Comparison of ENCODE assay signal across 9 cellular contexts in the genomic region with DNA sequence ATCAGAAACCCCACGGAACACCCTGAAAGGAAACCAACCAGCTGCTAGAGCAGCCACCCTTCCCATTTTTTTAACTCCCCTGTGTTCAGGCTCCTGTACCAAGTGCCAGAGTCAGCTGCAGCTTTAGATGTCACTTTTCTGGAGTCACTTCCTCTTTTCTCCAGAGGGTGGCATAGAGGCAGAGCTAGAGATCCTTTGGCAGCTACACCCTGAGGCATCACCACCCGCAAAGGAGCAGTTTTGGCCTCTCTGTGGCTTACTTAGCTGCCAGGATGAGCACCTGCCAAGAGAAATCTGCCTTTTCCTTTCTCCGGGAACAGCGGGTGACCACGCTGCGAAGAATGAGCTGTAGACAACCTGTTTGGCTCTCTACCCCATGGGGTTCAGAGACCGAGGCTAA. TPM values are rescaled to one million over a fixed set of nuclear protein-coding genes. Genes with fewer than 3 reads are reported as not detected.
DNase-seq lines count a peak whose midpoint lies in the region; ATAC-seq and TF ChIP-seq lines count a peak whose summit lies in the region.
"Had no signal": no experiment of that assay in that cellular context is flagged by ENCODE, and none has a peak within 500 bp of the region (broad histone marks: within the 10 kb centered on the region; RNA-seq: fewer than 3 reads in every experiment).

No MANE protein-coding gene starts in this region.

- ATAC-seq in GM23338 (peak; percentile 91), GM19467 (IDR thresholded peaks at IDR 0.05; ENCODE audit: unreplicated experiment) (no peak)
- no peak for ATAC-seq in activated CD4-positive, alpha-beta T cell treated with anti-CD3 and anti-CD28 coated beads for 36 hours

- CTCF ChIA-PET in activated CD4-positive, alpha-beta T cell treated with anti-CD3 and anti-CD28 coated beads for 36 hours (lab: Charles Lee): interaction anchor here (1.0 to 1.5 kb wide), 3 partner anchors 17 to 707 kb away, joined by 3 to 8 read pairs (median 7); no protein-coding TSS in a partner anchor

- H3K4me2 ChIP-seq in GM23338: no peak overlapping the region

- WGBS in prostate gland: 2% methylated on average over 7 of the region's 7 CpGs

- no peaks in the 10 kb centered on the region for H3K9me3 ChIP-seq in prostate gland
- H3K9me3 ChIP-seq: psoas muscle had no signal

- H3K27ac ChIP-seq in GM23338 (ENCODE audit: low read depth) (no peak overlapping the region), prostate gland (no peak overlapping the region)
- H3K27ac ChIP-seq: psoas muscle had no signal

- no peak overlapping the region for H3K27ac Mint-ChIP-seq in GM23338
- H3K27ac Mint-ChIP-seq in endothelial cell (ENCODE audit: unreplicated experiment): no peak overlapping the region
- H3K27ac Mint-ChIP-seq in activated naive CD8-positive, alpha-beta T cell treated with anti-CD3 and anti-CD28 coated beads for 36 hours: no peak overlapping the region
- no peak overlapping the region for H3K27ac Mint-ChIP-seq in activated CD4-positive, alpha-beta T cell treated with anti-CD3 and anti-CD28 coated beads for 36 hours

- DNase-seq in AG09309 (ENCODE audit: low read depth) (no peak), GM23338 (ENCODE audit: low spot score) (peak; percentile 64), NCI-H446 (lab: John Stamatoyannopoulos, UW) (peak; percentile 6 to 30), endothelial cell (ENCODE audit: low spot score) (peak; percentile 12), prostate gland (ENCODE audit: low spot score) (peak; percentile 20)
- DNase-seq in activated naive CD8-positive, alpha-beta T cell treated with anti-CD3 and anti-CD28 coated beads for 36 hours: no peak
- DNase-seq in activated CD4-positive, alpha-beta T cell treated with anti-CD3 and anti-CD28 coated beads for 36 hours: no peak

- no peak overlapping the region for H3K4me3 Mint-ChIP-seq in GM23338
- no peak overlapping the region for H3K4me3 Mint-ChIP-seq in endothelial cell (ENCODE audit: unreplicated experiment)
- no peak overlapping the region for H3K4me3 Mint-ChIP-seq in activated naive CD8-positive, alpha-beta T cell treated with anti-CD3 and anti-CD28 coated beads for 36 hours
- H3K4me3 Mint-ChIP-seq in activated CD4-positive, alpha-beta T cell treated with anti-CD3 and anti-CD28 coated beads for 36 hours: no peak overlapping the region

- TF ChIP-seq POLR2A in prostate gland (IDR thresholded peaks at IDR 0.05): no peak

- H3K27me3 Mint-ChIP-seq in GM23338 (ENCODE audit: insufficient read depth, low read depth, poor library complexity): no peaks in the 10 kb centered on the region
- H3K27me3 Mint-ChIP-seq in endothelial cell (ENCODE audit: unreplicated experiment): peaks cover 3% of the 10 kb centered on the region
- peaks cover 3% of the 10 kb centered on the region for H3K27me3 Mint-ChIP-seq in activated naive CD8-positive, alpha-beta T cell treated with anti-CD3 and anti-CD28 coated beads for 36 hours
- H3K27me3 Mint-ChIP-seq in activated CD4-positive, alpha-beta T cell treated with anti-CD3 and anti-CD28 coated beads for 36 hours: peaks cover 3% of the 10 kb centered on the region

- H3K36me3 Mint-ChIP-seq in GM23338 (ENCODE audit: low read depth) (no peaks in the 10 kb centered on the region), endothelial cell (ENCODE audit: low read depth, unreplicated experiment) (no peaks in the 10 kb centered on the region)
- H3K36me3 Mint-ChIP-seq in activated naive CD8-positive, alpha-beta T cell treated with anti-CD3 and anti-CD28 coated beads for 36 hours: peaks cover 2% of the 10 kb centered on the region
- no peaks in the 10 kb centered on the region for H3K36me3 Mint-ChIP-seq in activated CD4-positive, alpha-beta T cell treated with anti-CD3 and anti-CD28 coated beads for 36 hours (ENCODE audit: low read depth)

- H2AFZ ChIP-seq in GM23338: no peak overlapping the region

- H3K4me3 ChIP-seq in AG09309 (ENCODE audit: control insufficient read depth, low read depth, low read length): no peak overlapping the region
- no peak overlapping the region for H3K4me3 ChIP-seq in GM23338
- H3K4me3 ChIP-seq in prostate gland: no peak overlapping the region
- H3K4me3 ChIP-seq: psoas muscle had no signal

- H3K9me2 ChIP-seq in GM23338 (ENCODE audit: insufficient read depth): no peaks in the 10 kb centered on the region

- H3K36me3 ChIP-seq in GM23338 (ENCODE audit: insufficient read depth): no peaks in the 10 kb centered on the region
- H3K36me3 ChIP-seq in prostate gland: no peaks in the 10 kb centered on the region

- H3K9me3 Mint-ChIP-seq in GM23338 (peaks cover 3% of the 10 kb centered on the region; the same call in 2 of the 3 replicates), endothelial cell (ENCODE audit: unreplicated experiment) (no peaks in the 10 kb centered on the region)
- H3K9me3 Mint-ChIP-seq in activated naive CD8-positive, alpha-beta T cell treated with anti-CD3 and anti-CD28 coated beads for 36 hours: no peaks in the 10 kb centered on the region
- H3K9me3 Mint-ChIP-seq in activated CD4-positive, alpha-beta T cell treated with anti-CD3 and anti-CD28 coated beads for 36 hours (ENCODE audit: low read depth): no peaks in the 10 kb centered on the region

- H3K4me1 ChIP-seq in GM23338 (ENCODE audit: insufficient read depth) (no peaks in the 10 kb centered on the region), prostate gland (replicated peaks) (no peaks in the 10 kb centered on the region)
- H3K4me1 ChIP-seq: psoas muscle had no signal

- H3K27me3 ChIP-seq in GM23338 (ENCODE audit: insufficient read depth) (no peaks in the 10 kb centered on the region), prostate gland (replicated peaks; ENCODE audit: insufficient read depth) (no peaks in the 10 kb centered on the region)

- H4K20me1 ChIP-seq in GM23338 (replicated peaks; ENCODE audit: insufficient read depth): no peaks in the 10 kb centered on the region

- H3K79me2 ChIP-seq in GM23338 (replicated peaks; ENCODE audit: insufficient read depth): no peaks in the 10 kb centered on the region

- peaks cover 5% of the 10 kb centered on the region; the same call in 1 of the 3 replicates for H3K4me1 Mint-ChIP-seq in GM23338
- no peaks in the 10 kb centered on the region for H3K4me1 Mint-ChIP-seq in endothelial cell (ENCODE audit: unreplicated experiment)
- H3K4me1 Mint-ChIP-seq in activated naive CD8-positive, alpha-beta T cell treated with anti-CD3 and anti-CD28 coated beads for 36 hours: no peaks in the 10 kb centered on the region
- no peaks in the 10 kb centered on the region for H3K4me1 Mint-ChIP-seq in activated CD4-positive, alpha-beta T cell treated with anti-CD3 and anti-CD28 coated beads for 36 hours

- POLR2A ChIA-PET in activated CD4-positive, alpha-beta T cell treated with anti-CD3 and anti-CD28 coated beads for 36 hours (lab: Charles Lee): no interaction called here

- intact Hi-C loops in prostate gland (cut with DNase I): loop anchor here (5.0 to 10.0 kb wide), 2 partner anchors 244 to 391 kb away; partner anchors contain the start of gene PAK3
- intact Hi-C loops in activated CD4-positive, alpha-beta T cell treated with anti-CD3 and anti-CD28 coated beads for 36 hours (cut with DNase I, micrococcal nuclease): loop anchor here (2.0 to 10.0 kb wide), 3 partner anchors 241 to 591 kb away; partner anchors contain the start of gene PAK3 (in 1 of the 2)

- H3F3A ChIP-seq in GM23338 (replicated peaks; ENCODE audit: low read depth): no peaks in the 10 kb centered on the region

- peak; percentile 47 for TF ChIP-seq CTCF in AG09309 (IDR thresholded peaks at IDR 0.05; ENCODE audit: control insufficient read depth, insufficient read depth, low read depth, low read length, missing control alignments)
- peak; percentile 39 to 60 for TF ChIP-seq CTCF in GM23338 (conservative IDR thresholded peaks at IDR 0.05; ENCODE audit: low read depth in 2 of 2)
- no peak for TF ChIP-seq CTCF in endothelial cell (IDR thresholded peaks at IDR 0.05; ENCODE audit: unreplicated experiment)
- TF ChIP-seq CTCF in prostate gland (IDR thresholded peaks at IDR 0.05): peak in 3 of 4 experiments; percentile 14 to 42 (median 37)

TF ChIP-seq in GM23338, 12 proteins besides CTCF, POLR2A, EP300 and RAD21:
- TF ChIP-seq CREB1 (CRISPR knock-in tag; IDR thresholded peaks at IDR 0.05; ENCODE audit: low read depth) (no peak), EZH2phosphoT487 (IDR thresholded peaks at IDR 0.05; ENCODE audit: unreplicated experiment) (no peak), REST (IDR thresholded peaks at IDR 0.05; ENCODE audit: unreplicated experiment) (no peak), POLR2AphosphoS5 (IDR thresholded peaks at IDR 0.05; ENCODE audit: low read depth) (no peak), NANOG (IDR thresholded peaks at IDR 0.05; ENCODE audit: borderline replicate concordance) (no peak), ZNF114 (CRISPR knock-in tag; IDR thresholded peaks at IDR 0.05) (no peak)
TF ChIP-seq in GM23338: peak in this region for 0.

RNA-seq across cellular contexts. Expression of gene CHRDL1, which starts 58.0 kb away (rescaled TPM):
- 9.8 and 12.8 TPM in 2 replicates for total RNA-seq in GM23338 (2014; rRNA removed; shearing (Covaris generic))
- polyA plus RNA-seq in GM23338 (2016; fragmentation: Nextera tagmentation; extraction: Ambion mirVana): 3.6 and 3.7 TPM in 2 replicates
- total RNA-seq in endothelial cell (ENCODE audit: unreplicated experiment) (0.28 TPM), prostate gland (10 to 100 TPM; 49.1 to 61.4 TPM)
- not detected for total RNA-seq in activated naive CD8-positive, alpha-beta T cell treated with anti-CD3 and anti-CD28 coated beads for 36 hours
- total RNA-seq in activated CD4-positive, alpha-beta T cell treated with anti-CD3 and anti-CD28 coated beads for 36 hours: not detected

Comparison
In these comparisons a context has a peak if more than half of its experiments do, and no peak if none do; other contexts are left out.
1. DNase-seq: peak in GM23338 (single experiment), NCI-H446 (2 of 2), endothelial cell (single experiment) and prostate gland (single experiment); none in AG09309 (single experiment), activated naive CD8-positive, alpha-beta T cell treated with anti-CD3 and anti-CD28 coated beads for 36 hours (single experiment) and activated CD4-positive, alpha-beta T cell treated with anti-CD3 and anti-CD28 coated beads for 36 hours (single experiment).